8 cellular contexts compared by ENCODE assay signal in genomic region chr9:7799234-7799933, GRCh38. TPM values are rescaled to one million over a fixed set of nuclear protein-coding genes. Genes with fewer than 3 reads are reported as not detected.
DNase-seq lines count a peak whose midpoint lies in the region; ATAC-seq and TF ChIP-seq lines count a peak whose summit lies in the region.

TSS of gene DMAC1 (minus strand) at chr9:7799778. CDS start at chr9:7799734, 44 bp downstream.

- peak; percentile 84 for DNase-seq in DMS153 treated with DMSO at 0.1 percent for 48 hours (lab: John Stamatoyannopoulos, UW; ENCODE audit: unreplicated experiment)
- peak; percentile 92 for DNase-seq in RKO (ENCODE audit: low spot score)
- DNase-seq in activated T-helper 1 cell treated with anti-CD3 and anti-CD28 coated beads, Interleukin-2, amount 50 U/mL, for 16 hours (ENCODE audit: low read depth in 1 of 2, low spot score in 1 of 2): peak; percentile 35 to 52
- DNase-seq in fibroblast of peridontal ligament (ENCODE audit: extremely low read depth): peak; percentile 79
- DNase-seq in natural killer cell: peak; percentile 63
- DNase-seq in stimulated activated naive CD4-positive, alpha-beta T cell treated with Interleukin-2 at 50 U/mL for 16 hours (lab: John Stamatoyannopoulos, UW): peak; percentile 70

- H3K4me3 Mint-ChIP-seq in IgD-negative memory B cell (peak within 1 kb of the TSS; percentile 94 to 97 (median 96)), natural killer cell (peak within 1 kb of the TSS; percentile 84)

- H3K27ac Mint-ChIP-seq in IgD-negative memory B cell: peak within 1 kb of the TSS; percentile 95 to 96 (median 95)
- peak within 1 kb of the TSS; percentile 68 to 90 for H3K27ac Mint-ChIP-seq in natural killer cell

- H3K4me1 Mint-ChIP-seq in IgD-negative memory B cell (peaks cover 10 to 28% (median 17%) of the 10 kb centered on the region in 3 donors), natural killer cell (peaks cover 9 to 16% of the 10 kb centered on the region in 2 donors)

- H3K9me3 Mint-ChIP-seq in IgD-negative memory B cell: no peaks in the 10 kb centered on the region
- H3K9me3 Mint-ChIP-seq in natural killer cell: no peaks in the 10 kb centered on the region

- ATAC-seq in GM21528 (IDR thresholded peaks at IDR 0.05; ENCODE audit: low FRiP score, unreplicated experiment): peak; percentile 96
- ATAC-seq in natural killer cell: peak; percentile 91 to 95 (median 95)

- H3K27me3 Mint-ChIP-seq in IgD-negative memory B cell (no peaks in the 10 kb centered on the region), natural killer cell (ENCODE audit: low read depth in 2 of 2) (no peaks in the 10 kb centered on the region)

- H3K36me3 Mint-ChIP-seq in IgD-negative memory B cell (no peaks in the 10 kb centered on the region), natural killer cell (peaks cover 7% of the 10 kb centered on the region)

- intact Hi-C loops in natural killer cell (cut with micrococcal nuclease): loop anchor here (5.0 kb wide), 1 partner anchor 178 kb away; no protein-coding TSS in a partner anchor

- TF ChIP-seq CTCF in natural killer cell (IDR thresholded peaks at IDR 0.05): no peak

RNA-seq across cellular contexts. Expression of gene DMAC1, which starts in this region (rescaled TPM):
- 59.9 TPM for polyA plus RNA-seq in IgD-negative memory B cell
- 10 to 100 TPM; 10.1 to 16.4 (median 14.4) TPM for total RNA-seq in natural killer cell

Comparison
In these comparisons a context has a peak if more than half of its experiments do, and no peak if none do; other contexts are left out.
1. Peak in every context shown above with its lines: DNase-seq and ATAC-seq.